Comparison of ENCODE assay signal across 8 cellular contexts in genomic region chr3:56924700-56925099, GRCh38.
DNase-seq lines count a peak whose midpoint lies in the region; ATAC-seq and TF ChIP-seq lines count a peak whose summit lies in the region.
"Not testable (repeated sequence)": the region's sequence is repeated elsewhere in the genome, so short reads cannot be mapped to it uniquely, and the experiment has no call there.

No MANE protein-coding gene starts in this region.

- peak overlapping the region; percentile 13 to 74 (median 52) for H3K4me3 Mint-ChIP-seq in CD4-positive, CD25-positive, alpha-beta regulatory T cell
- peak overlapping the region in 1 of 3 donors; percentile 73 for H3K4me3 Mint-ChIP-seq in T-cell
- H3K4me3 Mint-ChIP-seq in activated T-helper 1 cell treated with anti-CD3 and anti-CD28 coated beads, Interleukin-12 subunit alpha, Interleukin-12 subunit beta, Interleukin-2, Interleukin-4 antibody, amounts not matched to agents 30 ng/mL and 10 ng/mL and 1 ng/mL, durations not matched to agents 14 hours and 24 hours and 36 hours; central memory CD8-positive, alpha-beta T cell: not testable (repeated sequence)

- WGBS in esophagus squamous epithelium, 2 donors, result 89 to 92% methylated on average over 1 of the region's 1 CpG
- 92% methylated on average over 1 of the region's 1 CpG for WGBS in mesenchymal stem cell
- 67 to 94% methylated on average over 1 of the region's 1 CpG for WGBS in transverse colon (ENCODE audit: low coverage in 1 of 2), 2 donors

- not testable (repeated sequence) for H3K14ac ChIP-seq in mesenchymal stem cell (ENCODE audit: low read length in 2 of 2)

- H3K18ac ChIP-seq in mesenchymal stem cell (ENCODE audit: low read depth in 1 of 2, low read length in 2 of 2), result peak overlapping the region; percentile 13 to 37

- H3K9ac ChIP-seq in mesenchymal stem cell (ENCODE audit: low read length); skeletal muscle tissue (ENCODE audit: low read depth in 1 of 3, low read length in 3 of 3): not testable (repeated sequence)

- not testable (repeated sequence) for H2BK15ac ChIP-seq in mesenchymal stem cell (ENCODE audit: low read depth, poor library complexity, severe bottlenecking)

- not testable (repeated sequence) for H3K23ac ChIP-seq in mesenchymal stem cell (ENCODE audit: low read length in 2 of 2)

- not testable (repeated sequence) for H2BK120ac ChIP-seq in mesenchymal stem cell (ENCODE audit: low read depth, low read length)

- H3K4me1 Mint-ChIP-seq in CD4-positive, CD25-positive, alpha-beta regulatory T cell, result peaks cover 36 to 87% (median 52%) of the 10 kb centered on the region in 4 donors
- H3K4me1 Mint-ChIP-seq in T-cell, result peaks cover 82 to 87% (median 82%) of the 10 kb centered on the region in 3 donors
- H3K4me1 Mint-ChIP-seq in activated T-helper 1 cell treated with anti-CD3 and anti-CD28 coated beads, Interleukin-12 subunit alpha, Interleukin-12 subunit beta, Interleukin-2, Interleukin-4 antibody, amounts not matched to agents 30 ng/mL and 10 ng/mL and 1 ng/mL, durations not matched to agents 14 hours and 24 hours and 36 hours (ENCODE audit: low read depth), result peaks cover 71% of the 10 kb centered on the region
- peaks cover 53% of the 10 kb centered on the region for H3K4me1 Mint-ChIP-seq in central memory CD8-positive, alpha-beta T cell

- not testable (repeated sequence) for H3K4me3 ChIP-seq in CD4-positive, CD25-positive, alpha-beta regulatory T cell (ENCODE audit: low read depth, low read length); esophagus squamous epithelium; mesenchymal stem cell (ENCODE audit: insufficient read depth in 1 of 2, low read depth in 1 of 2, low read length in 2 of 2); skeletal muscle tissue (ENCODE audit: low read length in 3 of 3); transverse colon

- intact Hi-C loops in activated T-helper 1 cell treated with anti-CD3 and anti-CD28 coated beads, Interleukin-12 subunit alpha, Interleukin-12 subunit beta, Interleukin-2, Interleukin-4 antibody, amounts not matched to agents 30 ng/mL and 10 ng/mL and 1 ng/mL, durations not matched to agents 14 hours and 24 hours and 36 hours (cut with micrococcal nuclease), result loop anchor here (1.0 to 5.0 kb wide), 2 partner anchors 8 to 1408 kb away; partner anchors contain the start of gene PXK
- intact Hi-C loops in esophagus squamous epithelium (cut with DNase I); transverse colon (cut with DNase I; ENCODE audit: low total_unique reads): not testable (repeated sequence)

- POLR2A ChIA-PET in T-cell (lab: Charles Lee), result interaction anchor here (0.6 to 1.0 kb wide), 4 partner anchors 8 to 276 kb away, joined by 3 read pairs; no protein-coding TSS in a partner anchor

- not testable (repeated sequence) for H2AK5ac ChIP-seq in mesenchymal stem cell (ENCODE audit: low read length, severe bottlenecking)

- not testable (repeated sequence) for H3K9me3 Mint-ChIP-seq in CD4-positive, CD25-positive, alpha-beta regulatory T cell; T-cell; activated T-helper 1 cell treated with anti-CD3 and anti-CD28 coated beads, Interleukin-12 subunit alpha, Interleukin-12 subunit beta, Interleukin-2, Interleukin-4 antibody, amounts not matched to agents 30 ng/mL and 10 ng/mL and 1 ng/mL, durations not matched to agents 14 hours and 24 hours and 36 hours; central memory CD8-positive, alpha-beta T cell

- peak overlapping the region; percentile 34 for H4K91ac ChIP-seq in mesenchymal stem cell (ENCODE audit: low read length)

- CTCF ChIA-PET in T-cell (lab: Charles Lee), result interaction anchor here in 1 of 2 donors (0.6 kb wide), 1 partner anchor 69 kb away, joined by 8 read pairs; no protein-coding TSS in a partner anchor

- H3K9me3 ChIP-seq in CD4-positive, CD25-positive, alpha-beta regulatory T cell (ENCODE audit: control insufficient read depth in 2 of 2, low read length in 2 of 2); esophagus squamous epithelium; mesenchymal stem cell (ENCODE audit: control insufficient read depth, low read length); skeletal muscle tissue (ENCODE audit: control insufficient read depth in 3 of 3, low read length in 3 of 3); transverse colon: not testable (repeated sequence)

- not testable (repeated sequence) for TF ChIP-seq POLR2A in esophagus squamous epithelium (IDR thresholded peaks at IDR 0.05); transverse colon (IDR thresholded peaks at IDR 0.05)

- H3K27me3 Mint-ChIP-seq in CD4-positive, CD25-positive, alpha-beta regulatory T cell; T-cell; activated T-helper 1 cell treated with anti-CD3 and anti-CD28 coated beads, Interleukin-12 subunit alpha, Interleukin-12 subunit beta, Interleukin-2, Interleukin-4 antibody, amounts not matched to agents 30 ng/mL and 10 ng/mL and 1 ng/mL, durations not matched to agents 14 hours and 24 hours and 36 hours (ENCODE audit: insufficient read depth); central memory CD8-positive, alpha-beta T cell: not testable (repeated sequence)

- peak overlapping the region; percentile 65 for H3K27ac ChIP-seq in CD4-positive, CD25-positive, alpha-beta regulatory T cell (ENCODE audit: insufficient read depth, low read length, poor library complexity, severe bottlenecking)
- H3K27ac ChIP-seq in esophagus squamous epithelium, result peak overlapping the region in 3 of 4 donors; percentile 58 to 63 (median 59)
- not testable (repeated sequence) for H3K27ac ChIP-seq in mesenchymal stem cell (ENCODE audit: low read length, poor library complexity, severe bottlenecking)
- peak overlapping the region; percentile 39 for H3K27ac ChIP-seq in skeletal muscle tissue (ENCODE audit: low read depth, low read length)
- H3K27ac ChIP-seq in transverse colon, result peak overlapping the region in 3 of 4 donors; percentile 45 to 74 (median 62)

- peak overlapping the region; percentile 6 to 32 for H3K4ac ChIP-seq in mesenchymal stem cell (ENCODE audit: low read depth in 1 of 2, low read length in 2 of 2)

- not testable (repeated sequence) for H3K36me3 Mint-ChIP-seq in CD4-positive, CD25-positive, alpha-beta regulatory T cell; T-cell; activated T-helper 1 cell treated with anti-CD3 and anti-CD28 coated beads, Interleukin-12 subunit alpha, Interleukin-12 subunit beta, Interleukin-2, Interleukin-4 antibody, amounts not matched to agents 30 ng/mL and 10 ng/mL and 1 ng/mL, durations not matched to agents 14 hours and 24 hours and 36 hours (ENCODE audit: low read depth); central memory CD8-positive, alpha-beta T cell (ENCODE audit: insufficient read depth)

- H3K79me1 ChIP-seq in mesenchymal stem cell (replicated peaks; ENCODE audit: low read length, poor library complexity, severe bottlenecking), result not testable (repeated sequence)

- in situ Hi-C loops in transverse colon (cut with MboI; ENCODE audit: low pct_ligation_motif_present in 1 of 4, low pct_unique_long_range_greater_than_20kb in 1 of 4, low sequenced_read_pairs in 3 of 4), result not testable (repeated sequence)

- H3K27ac Mint-ChIP-seq in CD4-positive, CD25-positive, alpha-beta regulatory T cell, result peak overlapping the region; percentile 63 to 95 (median 90)
- peak overlapping the region; percentile 95 to 98 for H3K27ac Mint-ChIP-seq in T-cell
- H3K27ac Mint-ChIP-seq in activated T-helper 1 cell treated with anti-CD3 and anti-CD28 coated beads, Interleukin-12 subunit alpha, Interleukin-12 subunit beta, Interleukin-2, Interleukin-4 antibody, amounts not matched to agents 30 ng/mL and 10 ng/mL and 1 ng/mL, durations not matched to agents 14 hours and 24 hours and 36 hours, result peak overlapping the region; percentile 42
- H3K27ac Mint-ChIP-seq in central memory CD8-positive, alpha-beta T cell (ENCODE audit: low read depth), result peak overlapping the region; percentile 97

- not testable (repeated sequence) for H3K36me3 ChIP-seq in CD4-positive, CD25-positive, alpha-beta regulatory T cell (ENCODE audit: control insufficient read depth, insufficient read depth, low read length); esophagus squamous epithelium; mesenchymal stem cell (ENCODE audit: control insufficient read depth in 1 of 2, insufficient read depth in 2 of 2, low read depth in 1 of 2, low read length in 2 of 2); skeletal muscle tissue (ENCODE audit: control insufficient read depth in 3 of 3, insufficient read depth in 3 of 3, low read length in 3 of 3); transverse colon

- peak overlapping the region; percentile 27 for H4K8ac ChIP-seq in mesenchymal stem cell (ENCODE audit: low read length)

- H3K4me2 ChIP-seq in mesenchymal stem cell (ENCODE audit: low read length, poor library complexity, severe bottlenecking), result not testable (repeated sequence)

- not testable (repeated sequence) for ATAC-seq in CD4-positive, CD25-positive, alpha-beta regulatory T cell (ENCODE audit: low read depth in 2 of 2); T-cell (replicated peaks in 1 of 4); central memory CD8-positive, alpha-beta T cell (replicated peaks; ENCODE audit: extremely low read depth, poor library complexity, severe bottlenecking)

- not testable (repeated sequence) for H3K27me3 ChIP-seq in CD4-positive, CD25-positive, alpha-beta regulatory T cell (ENCODE audit: control insufficient read depth, insufficient read depth, low read length); esophagus squamous epithelium; mesenchymal stem cell (ENCODE audit: control insufficient read depth in 1 of 2, insufficient read depth in 1 of 2, low read length in 2 of 2); skeletal muscle tissue (ENCODE audit: control insufficient read depth in 3 of 3, insufficient read depth in 3 of 3, low read length in 3 of 3); transverse colon

- peaks cover 65% of the 10 kb centered on the region for H3K4me1 ChIP-seq in CD4-positive, CD25-positive, alpha-beta regulatory T cell (ENCODE audit: control insufficient read depth, insufficient read depth, low read length, poor library complexity, severe bottlenecking)
- peaks cover 14 to 84% (median 36%) of the 10 kb centered on the region in 3 donors for H3K4me1 ChIP-seq in esophagus squamous epithelium
- not testable (repeated sequence) for H3K4me1 ChIP-seq in mesenchymal stem cell (ENCODE audit: control insufficient read depth, insufficient read depth, low read depth, low read length)
- peaks cover 27 to 37% (median 30%) of the 10 kb centered on the region in 3 donors for H3K4me1 ChIP-seq in skeletal muscle tissue (ENCODE audit: control insufficient read depth in 3 of 3, insufficient read depth in 3 of 3, low read length in 3 of 3)
- H3K4me1 ChIP-seq in transverse colon, result peaks cover 23 to 57% (median 31%) of the 10 kb centered on the region in 4 donors

- not testable (repeated sequence) for TF ChIP-seq CTCF in esophagus squamous epithelium (IDR thresholded peaks at IDR 0.05); transverse colon (IDR thresholded peaks at IDR 0.05)

- H2BK12ac ChIP-seq in mesenchymal stem cell (ENCODE audit: low read length in 2 of 2), result peak overlapping the region; percentile 88 to 90

- H2AFZ ChIP-seq in mesenchymal stem cell (ENCODE audit: low read depth, low read length), result not testable (repeated sequence)

- TF ChIP-seq EP300 in transverse colon (IDR thresholded peaks at IDR 0.05; ENCODE audit: low read depth), result not testable (repeated sequence)

- not testable (repeated sequence) for H2BK5ac ChIP-seq in mesenchymal stem cell (ENCODE audit: low read depth, low read length, poor library complexity, severe bottlenecking)

- DNase-seq in CD4-positive, CD25-positive, alpha-beta regulatory T cell; T-cell; activated T-helper 1 cell treated with anti-CD3 and anti-CD28 coated beads, Interleukin-12 subunit alpha, Interleukin-12 subunit beta, Interleukin-2, Interleukin-4 antibody, amounts not matched to agents 30 ng/mL and 10 ng/mL and 1 ng/mL, durations not matched to agents 14 hours and 24 hours and 36 hours (ENCODE audit: low spot score); central memory CD8-positive, alpha-beta T cell (ENCODE audit: low spot score in 2 of 2); esophagus squamous epithelium (lab: John Stamatoyannopoulos, UW); mesenchymal stem cell; transverse colon: not testable (repeated sequence)

Comparison
In these comparisons a context has a peak if more than half of its experiments do, and no peak if none do; other contexts are left out.
1. H3K27ac Mint-ChIP-seq: peak in every context shown above with its lines; median percentile 97 in central memory CD8-positive, alpha-beta T cell; 96 in T-cell; 90 in CD4-positive, CD25-positive, alpha-beta regulatory T cell; 42 in activated T-helper 1 cell treated with anti-CD3 and anti-CD28 coated beads, Interleukin-12 subunit alpha, Interleukin-12 subunit beta, Interleukin-2, Interleukin-4 antibody, amounts not matched to agents 30 ng/mL and 10 ng/mL and 1 ng/mL, durations not matched to agents 14 hours and 24 hours and 36 hours.